ENCODE assay signal across 13 cellular contexts in the genomic region with DNA sequence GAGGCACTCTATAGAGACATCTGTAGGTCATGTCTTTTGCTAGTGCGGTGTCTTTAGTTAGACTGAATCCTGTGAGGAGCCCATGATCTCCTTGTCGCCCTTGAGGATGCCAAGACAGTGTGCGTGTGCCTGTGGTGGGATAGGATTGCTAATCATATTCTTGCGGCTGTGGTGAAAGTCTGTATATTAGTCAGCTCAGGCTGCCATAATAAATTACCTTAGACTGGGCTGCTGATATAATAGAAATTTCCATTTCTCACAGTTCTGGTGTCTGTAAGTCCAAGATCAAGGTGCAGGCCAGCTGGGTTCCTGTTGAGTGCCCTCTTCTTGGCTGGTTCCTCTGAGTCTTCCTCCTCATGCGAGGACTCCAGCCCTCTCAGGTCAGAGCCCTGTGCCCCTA.
DNase-seq lines count a peak whose midpoint lies in the region; ATAC-seq and TF ChIP-seq lines count a peak whose summit lies in the region.
"Had no signal": no experiment of that assay in that cellular context is flagged by ENCODE, and none has a peak within 500 bp of the region (broad histone marks: within the 10 kb centered on the region; RNA-seq: fewer than 3 reads in every experiment).

No MANE protein-coding gene starts in this region.

- H2BK15ac ChIP-seq in IMR-90 (ENCODE audit: low read depth, low read length), result no peak overlapping the region

- H3K4me3 ChIP-seq in GM12865 (ENCODE audit: low read depth, low read length) (no peak overlapping the region), IMR-90 (ENCODE audit: insufficient read depth, low read depth, low read length) (no peak overlapping the region), foreskin fibroblast (ENCODE audit: low read depth in 1 of 2, low read length in 2 of 2) (no peak overlapping the region)
- H3K4me3 ChIP-seq: adrenal gland had no signal

- H3K4me2 ChIP-seq in IMR-90 (ENCODE audit: low read depth, low read length), result no peak overlapping the region

- no peak overlapping the region for H3K9ac ChIP-seq in IMR-90 (ENCODE audit: low read depth, low read length)

- H3K9me3 ChIP-seq in IMR-90 (ENCODE audit: control insufficient read depth, insufficient read depth, low read length), result no peaks in the 10 kb centered on the region
- H3K9me3 ChIP-seq: adrenal gland, BE2C, neutrophil had no signal

- no peak overlapping the region for H4K8ac ChIP-seq in IMR-90 (ENCODE audit: low read depth in 2 of 2, low read length in 2 of 2)

- in situ Hi-C loops in IMR-90 (cut with MboI; ENCODE audit: low sequenced_read_pairs) (loop anchor here (10.0 to 25.0 kb wide), 2 partner anchors 132 to 1475 kb away; partner anchors contain the start of gene RNF182), G401 (cut with HindIII; ENCODE audit: low sequenced_read_pairs) (no loop called here)

- H2AK9ac ChIP-seq in IMR-90 (replicated peaks; ENCODE audit: low read depth, low read length, poor library complexity), result no peak overlapping the region

- no peak overlapping the region for H3K56ac ChIP-seq in IMR-90 (ENCODE audit: extremely low read depth, insufficient read depth, low read length)

- no peak for TF ChIP-seq RAD21 in IMR-90 (IDR thresholded peaks at IDR 0.05; ENCODE audit: low read length)

- no peak overlapping the region for H2BK5ac ChIP-seq in IMR-90 (ENCODE audit: low read depth, low read length, poor library complexity, severe bottlenecking)

- H4K20me1 ChIP-seq in IMR-90 (ENCODE audit: insufficient read depth, low read length), result peaks cover 93% of the 10 kb centered on the region

- no CpG with 5 or more reads among the region's 5 CpGs for WGBS in IMR-90 (ENCODE audit: extremely low coverage in 2 of 2, insufficient read length in 1 of 2), 2 experiments

- DNase-seq in AG08395 (ENCODE audit: low spot score) (peak; percentile 33), GM12865 (ENCODE audit: low read depth) (peak; percentile 50), IMR-90 (peak; percentile 69), foreskin fibroblast (peak; percentile 32 to 60), Right ventricle myocardium inferior (ENCODE audit: missing footprints) (no peak), G401 (ENCODE audit: low spot score) (no peak)
- DNase-seq: adrenal gland, BE2C, head of caudate nucleus, NCI-H774 had no signal

- no peak overlapping the region for H3K4ac ChIP-seq in IMR-90 (ENCODE audit: low read depth, low read length)

- intact Hi-C loops in IMR-90 (cut with micrococcal nuclease) (no loop called here), Right ventricle myocardium inferior (cut with DNase I) (loop anchor here (5.0 kb wide), 2 partner anchors 140 to 510 kb away; partner anchors contain the start of gene JARID2)

- no peaks in the 10 kb centered on the region for H3K36me3 ChIP-seq in IMR-90 (ENCODE audit: control insufficient read depth, insufficient read depth, low read length)
- H3K36me3 ChIP-seq: adrenal gland, BE2C had no signal

- H3K4me1 ChIP-seq in IMR-90 (ENCODE audit: control insufficient read depth, insufficient read depth, low read length), result peaks cover 32% of the 10 kb centered on the region

- no peak overlapping the region for H4K91ac ChIP-seq in IMR-90 (ENCODE audit: insufficient read depth, low read depth, low read length)

- dilution Hi-C loops in IMR-90 (cut with HindIII; ENCODE audit: low sequenced_read_pairs, unreplicated experiment), result no loop called here

- no peak overlapping the region for H3K23ac ChIP-seq in IMR-90 (ENCODE audit: low read depth, low read length)

- no peak overlapping the region for H2AFZ ChIP-seq in IMR-90 (replicated peaks; ENCODE audit: low read length, poor library complexity)

- no peak overlapping the region for H4K5ac ChIP-seq in IMR-90 (ENCODE audit: low read depth, low read length)

- H3K9me1 ChIP-seq in IMR-90 (ENCODE audit: insufficient read depth, low read length), result peaks cover 20% of the 10 kb centered on the region

- no peak overlapping the region for H3K18ac ChIP-seq in IMR-90 (ENCODE audit: low read depth, low read length)

- POLR2A ChIA-PET in IMR-90 (lab: Charles Lee; ENCODE audit: unreplicated experiment), result interaction anchor here (0.7 kb wide), 1 partner anchor 140 kb away, joined by 12 read pairs; no protein-coding TSS in a partner anchor

- CTCF ChIA-PET in IMR-90 (lab: Yijun Ruan, JAX), result no interaction called here

- no peak overlapping the region for H3K27ac ChIP-seq in IMR-90 (ENCODE audit: insufficient read depth, low read length)
- H3K27ac ChIP-seq: adrenal gland had no signal

- no peak overlapping the region for H3K14ac ChIP-seq in IMR-90 (replicated peaks; ENCODE audit: low read depth, low read length)

- no peaks in the 10 kb centered on the region for H3K27me3 ChIP-seq in IMR-90 (ENCODE audit: control insufficient read depth, insufficient read depth, low read length)
- H3K27me3 ChIP-seq: adrenal gland, BE2C, neutrophil had no signal

- TF ChIP-seq POLR2A in IMR-90 (IDR thresholded peaks at IDR 0.05; ENCODE audit: low read depth, low read length), result no peak

- TF ChIP-seq CTCF in GM12865 (IDR thresholded peaks at IDR 0.05; ENCODE audit: insufficient read depth, low read depth, low read length, missing control alignments), result no peak
- no peak for TF ChIP-seq CTCF in IMR-90 (conservative IDR thresholded peaks at IDR 0.05; ENCODE audit: low read depth, low read length)
- TF ChIP-seq CTCF in foreskin fibroblast (IDR thresholded peaks at IDR 0.05; ENCODE audit: low read depth, low read length), result no peak

- no TSS peak for BruUV-seq in IMR-90 (replicated peaks; lab: Mats Ljungman, UMichigan)

- H2BK20ac ChIP-seq in IMR-90 (ENCODE audit: low read depth, low read length), result no peak overlapping the region

- H2BK120ac ChIP-seq in IMR-90 (ENCODE audit: low read depth, low read length), result no peak overlapping the region

- no peak overlapping the region for H2AK5ac ChIP-seq in IMR-90 (ENCODE audit: low read depth, low read length)

- peaks cover 35 to 92% of the 10 kb centered on the region in 2 experiments for H3K79me1 ChIP-seq in IMR-90 (ENCODE audit: low read depth in 1 of 2, low read length in 2 of 2)

- ATAC-seq in IMR-90 (ENCODE audit: low read depth), result no peak
- ATAC-seq in GM18858 (IDR thresholded peaks at IDR 0.05; ENCODE audit: unreplicated experiment), result no peak
- ATAC-seq in GM19023 (IDR thresholded peaks at IDR 0.05; ENCODE audit: unreplicated experiment), result no peak
- no peak for ATAC-seq in Right ventricle myocardium inferior

TF ChIP-seq in IMR-90, 13 proteins besides CTCF, POLR2A, EP300 and RAD21:
- peak; percentile 51; the same call in 1 of the 2 replicates for TF ChIP-seq BHLHE40 (IDR thresholded peaks at IDR 0.05; ENCODE audit: low read depth, low read length)
- TF ChIP-seq CEBPB (IDR thresholded peaks at IDR 0.05; ENCODE audit: low read depth, low read length), result 0 out of 2 replicates have a peak, but pooled peaks have one; percentile 30
- no peak for TF ChIP-seq FOS (IDR thresholded peaks at IDR 0.05; ENCODE audit: low read depth, low read length)
- TF ChIP-seq NFE2L2 (IDR thresholded peaks at IDR 0.05; ENCODE audit: low read depth, low read length), result no peak

Comparison
In these comparisons a context has a peak if more than half of its experiments do, and no peak if none do; other contexts are left out.
1. DNase-seq: peak in AG08395 (single experiment), GM12865 (single experiment), IMR-90 (single experiment) and foreskin fibroblast (2 of 2); none in Right ventricle myocardium inferior (single experiment) and G401 (single experiment).